ENCODE assay signal across 9 cellular contexts in the genomic region with DNA sequence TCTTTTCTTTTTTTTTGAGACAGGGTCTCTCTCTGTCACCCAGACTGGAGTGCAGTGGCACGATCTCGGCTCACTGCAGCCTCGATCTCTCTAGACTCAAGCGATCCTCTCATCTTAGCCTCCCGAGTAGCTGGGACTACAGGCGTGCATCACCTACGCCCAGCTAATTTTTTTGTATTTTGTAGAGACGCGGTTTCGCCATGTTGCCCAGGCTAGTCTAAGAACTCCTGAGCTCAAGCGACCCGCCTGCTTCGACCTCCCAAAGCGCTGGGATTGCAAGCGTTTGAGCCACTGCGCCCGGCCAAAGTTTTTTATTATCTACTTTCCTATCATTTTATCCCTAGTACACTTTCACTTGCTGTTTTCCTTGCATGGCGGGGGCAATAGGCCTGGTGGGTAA. TPM values are rescaled to one million over a fixed set of nuclear protein-coding genes. Genes with fewer than 3 reads are reported as not detected.
A peak's percentile ranks its signal among the peaks of the same experiment; 100 is the strongest.
DNase-seq lines count a peak whose midpoint lies in the region; ATAC-seq and TF ChIP-seq lines count a peak whose summit lies in the region.
"Had no signal": no experiment of that assay in that cellular context is flagged by ENCODE, and none has a peak within 500 bp of the region (broad histone marks: within the 10 kb centered on the region; RNA-seq: fewer than 3 reads in every experiment).

No MANE protein-coding gene starts in this region.

- H3K27me3 ChIP-seq in Panc1 (ENCODE audit: control insufficient read depth, insufficient read depth, low read length) (no peaks in the 10 kb centered on the region), vagina (no peaks in the 10 kb centered on the region), tibial artery (no peaks in the 10 kb centered on the region)

- ATAC-seq in Panc1, result no peak

- H3K27ac ChIP-seq in Panc1 (ENCODE audit: low read length) (peak overlapping the region; percentile 80), epithelial cell of prostate (peak overlapping the region; percentile 91), vagina (no peak overlapping the region), tibial artery (no peak overlapping the region)

- TF ChIP-seq CTCF in Panc1 (IDR thresholded peaks at IDR 0.05), result no peak
- TF ChIP-seq CTCF in retinal pigment epithelial cell (conservative IDR thresholded peaks at IDR 0.05; ENCODE audit: low read depth, low read length), result no peak
- no peak for TF ChIP-seq CTCF in vagina (IDR thresholded peaks at IDR 0.05)
- no peak for TF ChIP-seq CTCF in tibial artery (IDR thresholded peaks at IDR 0.05)

- H3K4me3 ChIP-seq in Panc1 (ENCODE audit: low read depth in 2 of 2, low read length in 2 of 2), result peak overlapping the region; percentile 66 to 92
- H3K4me3 ChIP-seq in retinal pigment epithelial cell (ENCODE audit: low read length), result peak overlapping the region; percentile 75
- H3K4me3 ChIP-seq in vagina, result peak overlapping the region in 1 of 2 donors; percentile 88
- H3K4me3 ChIP-seq in tibial artery, result no peak overlapping the region

- intact Hi-C loops in Panc1 (cut with micrococcal nuclease; ENCODE audit: unreplicated experiment), result no loop called here
- intact Hi-C loops in vagina (cut with DNase I), result no loop called here
- intact Hi-C loops in tibial artery (cut with DNase I; ENCODE audit: low total_unique reads), result loop anchor here (2.0 kb wide), 1 partner anchor 155 kb away; a partner anchor contains a TSS

- CTCF ChIA-PET in Panc1 (lab: Charles Lee), result no interaction called here

- H3K4me1 ChIP-seq in Panc1 (ENCODE audit: control insufficient read depth, insufficient read depth, low read length) (no peaks in the 10 kb centered on the region; the same call in 1 of the 2 replicates), vagina (peaks cover 24% of the 10 kb centered on the region), tibial artery (peaks cover 0 to 14% (median 7%) of the 10 kb centered on the region in 4 donors)

- peak; percentile 27 for DNase-seq in NCI-H146 (lab: John Stamatoyannopoulos, UW)
- DNase-seq in NCI-H146 treated with DMSO at 0.1 percent for 48 hours (lab: John Stamatoyannopoulos, UW; ENCODE audit: unreplicated experiment), result no peak
- no peak for DNase-seq in Panc1 (ENCODE audit: low read depth, low spot score)
- DNase-seq in epithelial cell of prostate (ENCODE audit: low read depth, low spot score), result no peak
- DNase-seq in retinal pigment epithelial cell (ENCODE audit: low read depth), result no peak
- no peak for DNase-seq in putamen (ENCODE audit: low spot score)
- DNase-seq in vagina (ENCODE audit: extremely low spot score in 2 of 2), result no peak
- no peak for DNase-seq in tibial artery
- DNase-seq: NCI-H1694 treated with DMSO at 0.1 percent for 48 hours had no signal

- H3K9me3 ChIP-seq in Panc1 (ENCODE audit: control insufficient read depth, insufficient read depth, low read depth, low read length), result no peaks in the 10 kb centered on the region
- H3K9me3 ChIP-seq in vagina, result no peaks in the 10 kb centered on the region
- no peaks in the 10 kb centered on the region for H3K9me3 ChIP-seq in tibial artery

- no peak for TF ChIP-seq POLR2A in vagina (IDR thresholded peaks at IDR 0.05)

- in situ Hi-C loops in Panc1 (cut with HindIII; ENCODE audit: low pct_unique_long_range_greater_than_20kb, low sequenced_read_pairs), result no loop called here

- POLR2A ChIA-PET in Panc1 (lab: Charles Lee), result interaction anchor here (0.6 kb wide), 1 partner anchor 75 kb away, joined by 3 read pairs; no protein-coding TSS in a partner anchor

- H3K36me3 ChIP-seq in Panc1 (ENCODE audit: control insufficient read depth, insufficient read depth, low read length) (peaks cover 7% of the 10 kb centered on the region), vagina (peaks cover 0 to 4% of the 10 kb centered on the region in 2 donors), tibial artery (peaks cover 0 to 6% (median 0%) of the 10 kb centered on the region in 3 donors)

- no TSS peak for BruUV-seq in Panc1 (replicated peaks; lab: Mats Ljungman, UMichigan)

RNA-seq across cellular contexts. Expression of a gene that starts 1.4 kb away (rescaled TPM):
- total RNA-seq in Panc1 (2021; ENCODE audit: unreplicated experiment), result 59.4 TPM
- 23.9 TPM for polyA plus RNA-seq in Panc1 (2012; ENCODE audit: insufficient read length)
- total RNA-seq in vagina, result 36.3 TPM

RNA-seq across cellular contexts. Expression of a gene that starts 54.6 kb away (rescaled TPM):
- total RNA-seq in Panc1 (2021; ENCODE audit: unreplicated experiment), result not detected
- not detected for polyA plus RNA-seq in Panc1 (2012; ENCODE audit: insufficient read length)
- not detected for total RNA-seq in vagina

Comparison
In these comparisons a context has a peak if more than half of its experiments do, and no peak if none do; other contexts are left out.
1. H3K27ac ChIP-seq: peak in Panc1 (single experiment) and epithelial cell of prostate (single experiment); none in vagina (single experiment) and tibial artery (0 of 2).
2. H3K4me3 ChIP-seq: peak in Panc1 (2 of 2) and retinal pigment epithelial cell (single experiment); none in tibial artery (0 of 2).